In the genomic region with DNA sequence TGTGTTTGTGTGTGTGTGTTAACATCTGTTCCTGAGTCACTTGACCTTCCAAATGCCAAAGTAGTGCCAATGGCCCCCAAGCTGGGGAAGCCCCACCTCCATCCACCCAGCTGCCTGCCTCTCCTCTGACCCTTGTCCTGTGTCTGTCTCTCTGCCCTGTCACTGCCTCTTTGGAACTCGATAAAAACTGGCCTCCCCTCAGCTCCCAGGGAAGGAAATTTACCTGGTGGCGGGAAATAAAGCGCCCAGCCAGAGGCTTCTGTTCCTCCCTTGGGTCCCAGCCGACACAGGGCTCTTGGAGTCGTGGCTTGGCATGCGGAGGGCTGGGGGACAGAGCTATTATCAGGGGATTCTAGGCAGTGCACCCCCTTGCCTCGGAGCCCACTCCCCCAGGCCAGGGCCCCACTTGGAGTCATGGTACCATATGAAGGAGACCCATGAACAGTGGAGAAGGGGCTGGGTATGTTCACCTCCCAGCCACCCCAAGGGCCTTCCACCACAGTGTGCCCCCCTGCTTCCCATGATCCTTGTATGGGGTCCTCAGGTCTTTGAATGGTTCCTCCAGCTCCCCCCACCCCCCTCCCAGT, we compare ENCODE assay signal across 25 cellular contexts. TPM values are rescaled to one million over a fixed set of nuclear protein-coding genes. Genes with fewer than 3 reads are reported as not detected.
A peak's percentile ranks its signal among the peaks of the same experiment; 100 is the strongest.
DNase-seq lines count a peak whose midpoint lies in the region; ATAC-seq, FAIRE-seq and TF ChIP-seq lines count a peak whose summit lies in the region.
"Had no signal": no experiment of that assay in that cellular context is flagged by ENCODE, and none has a peak within 500 bp of the region (broad histone marks: within the 10 kb centered on the region; RNA-seq: fewer than 3 reads in every experiment).

No MANE protein-coding gene starts in this region.

- H3K23me2 ChIP-seq in H1 (ENCODE audit: low read depth, low read length), result peaks cover 6% of the 10 kb centered on the region; the same call in 1 of the 2 replicates

- no peak overlapping the region for H2BK12ac ChIP-seq in H1 (ENCODE audit: low read depth, low read length)

- intact Hi-C loops in sigmoid colon (cut with DNase I), result no loop called here

- no peak overlapping the region for H2BK120ac ChIP-seq in H1 (replicated peaks; ENCODE audit: low read depth, low read length)

- no peak overlapping the region for H3K4me3 ChIP-seq in H1 (ENCODE audit: extremely low read depth in 1 of 4, insufficient read depth in 2 of 4, low read depth in 3 of 4, low read length in 4 of 4)
- H3K4me3 ChIP-seq in neural cell (ENCODE audit: low read length), result peak overlapping the region; percentile 99
- no peak overlapping the region for H3K4me3 ChIP-seq in sigmoid colon
- no peak overlapping the region for H3K4me3 ChIP-seq in small intestine (ENCODE audit: low read depth in 1 of 2, low read length in 2 of 2)
- H3K4me3 ChIP-seq: GM23248, HAP-1, SJCRH30 had no signal

- peaks cover 3 to 26% (median 13%) of the 10 kb centered on the region in 4 experiments for H3K4me1 ChIP-seq in H1 (replicated peaks in 1 of 4; ENCODE audit: control insufficient read depth in 3 of 4, insufficient read depth in 4 of 4, low read length in 3 of 4)
- H3K4me1 ChIP-seq in sigmoid colon, result peaks cover 0 to 9% (median 6%) of the 10 kb centered on the region in 4 donors
- no peaks in the 10 kb centered on the region for H3K4me1 ChIP-seq in small intestine (ENCODE audit: control insufficient read depth in 2 of 2, insufficient read depth in 1 of 2, low read depth in 1 of 2, low read length in 1 of 2)
- H3K4me1 ChIP-seq: HAP-1, SJCRH30 had no signal

- H3K79me2 ChIP-seq in H1 (ENCODE audit: control insufficient read depth in 1 of 2, insufficient read depth in 2 of 2, low read length in 2 of 2) (no peaks in the 10 kb centered on the region), neural cell (replicated peaks; ENCODE audit: insufficient read depth, low read length) (peaks cover 37% of the 10 kb centered on the region)

- no peaks in the 10 kb centered on the region for H3K9me3 Mint-ChIP-seq in activated naive CD4-positive, alpha-beta T cell treated with anti-CD3 and anti-CD28 coated beads, Interleukin-2, amount 10 ng/mL, durations not matched to agents 7 days and 5 days
- H3K9me3 Mint-ChIP-seq: HFFc6 had no signal

- H3K56ac ChIP-seq in H1 (replicated peaks; ENCODE audit: insufficient read length, low read depth, low read length), result no peak overlapping the region

- H3K27ac Mint-ChIP-seq in activated naive CD4-positive, alpha-beta T cell treated with anti-CD3 and anti-CD28 coated beads, Interleukin-2, amount 10 ng/mL, durations not matched to agents 7 days and 5 days, result no peak overlapping the region
- H3K27ac Mint-ChIP-seq: HFFc6, IgD-negative memory B cell had no signal

- TF ChIP-seq RAD21 in H1 (IDR thresholded peaks at IDR 0.05 in 1 of 2, conservative IDR thresholded peaks at IDR 0.05 in 1 of 2; ENCODE audit: low read depth in 2 of 2, low read length in 2 of 2), result no peak
- no peak for TF ChIP-seq RAD21 in neural cell (conservative IDR thresholded peaks at IDR 0.05)

- H4K20me1 ChIP-seq in H1 (replicated peaks in 1 of 2; ENCODE audit: control insufficient read depth in 1 of 2, insufficient read depth in 2 of 2, low read length in 2 of 2), result peaks cover 6 to 11% of the 10 kb centered on the region in 2 experiments
- peaks cover 3% of the 10 kb centered on the region for H4K20me1 ChIP-seq in neural cell (ENCODE audit: insufficient read depth)

- no peak overlapping the region for H2BK15ac ChIP-seq in H1 (ENCODE audit: low read length)

- no peak overlapping the region for H2BK5ac ChIP-seq in H1 (ENCODE audit: low read depth, low read length)

- H3K4me2 ChIP-seq in H1 (ENCODE audit: insufficient read depth in 1 of 2, low read depth in 2 of 2, low read length in 2 of 2) (no peak overlapping the region), neural cell (ENCODE audit: low read length) (no peak overlapping the region)
- H3K4me2 ChIP-seq: KMS-11 had no signal

- no peak overlapping the region for H2AFZ ChIP-seq in H1 (ENCODE audit: low read length)
- no peak overlapping the region for H2AFZ ChIP-seq in neural cell (ENCODE audit: low read depth, low read length)
- H2AFZ ChIP-seq: GM23248 had no signal

- H3K9me3 ChIP-seq in H1 (ENCODE audit: insufficient read depth in 2 of 2, low read depth in 1 of 2, low read length in 1 of 2) (peaks cover 0 to 9% of the 10 kb centered on the region in 2 experiments; a peak in 2 of 4 replicates), neural cell (ENCODE audit: low read length) (no peaks in the 10 kb centered on the region), sigmoid colon (no peaks in the 10 kb centered on the region), small intestine (ENCODE audit: control insufficient read depth, low read depth) (no peaks in the 10 kb centered on the region)
- H3K9me3 ChIP-seq: HAP-1, SJCRH30 had no signal

- H3K27me3 ChIP-seq in H1 (replicated peaks in 1 of 4; ENCODE audit: control insufficient read depth in 3 of 4, extremely low read depth in 1 of 4, insufficient read depth in 3 of 4, low read length in 3 of 4), result peaks cover 16 to 35% (median 32%) of the 10 kb centered on the region in 4 experiments
- H3K27me3 ChIP-seq in neural cell (ENCODE audit: insufficient read depth, low read depth, low read length), result no peaks in the 10 kb centered on the region
- H3K27me3 ChIP-seq in sigmoid colon, result peaks cover 31 to 66% (median 57%) of the 10 kb centered on the region in 3 donors
- H3K27me3 ChIP-seq in small intestine (ENCODE audit: control insufficient read depth in 2 of 2, insufficient read depth in 2 of 2, low read length in 2 of 2), result peaks cover 8 to 31% of the 10 kb centered on the region in 2 donors
- H3K27me3 ChIP-seq: SJCRH30 had no signal

- H3K9ac ChIP-seq in H1 (replicated peaks in 1 of 4; ENCODE audit: extremely low read depth in 1 of 4, low read depth in 3 of 4, low read length in 3 of 4) (no peak overlapping the region), neural cell (ENCODE audit: low read length) (no peak overlapping the region)
- H3K9ac ChIP-seq: GM23248, KMS-11 had no signal

- no peak overlapping the region for H4K91ac ChIP-seq in H1 (replicated peaks; ENCODE audit: insufficient read length, low read length)

- FAIRE-seq in H1 (lab: Jason Lieb, UNC) (no peak), small intestine (lab: Jason Lieb, UNC) (no peak)
- FAIRE-seq: GM12892 had no signal

- H4K5ac ChIP-seq in H1 (ENCODE audit: insufficient read length, low read depth, low read length), result no peak overlapping the region

- peak; percentile 1 for DNase-seq in activated naive CD4-positive, alpha-beta T cell treated with anti-CD3 and anti-CD28 coated beads, Interleukin-2, amount 10 ng/mL, durations not matched to agents 7 days and 5 days
- no peak for DNase-seq in activated naive CD4-positive, alpha-beta T cell treated with anti-CD3 and anti-CD28 coated beads, Interleukin-2, amount 50 U/mL, for 16 hours
- DNase-seq in H1 (ENCODE audit: low read depth in 1 of 2, low spot score in 2 of 2), result no peak
- peak; percentile 57 for DNase-seq in sigmoid colon
- no peak for DNase-seq in small intestine
- no peak for DNase-seq in substantia nigra (lab: John Stamatoyannopoulos, UW)
- DNase-seq: Calu3; DMS79 treated with DMSO at 0.1 percent for 48 hours; GM23248; HFFc6; MM.1S; NCI-H2029; NCI-H446 treated with DMSO at 0.1 percent for 48 hours; NCI-H82; NK-92 treated with Interleukin-12 subunit alpha and Interleukin-12 subunit beta, amount 100 ng/mL, for 24 hours; PC-3; SJCRH30 had no signal

- TF ChIP-seq EP300 in H1 (IDR thresholded peaks at IDR 0.05; ENCODE audit: borderline replicate concordance in 1 of 2, low read depth in 2 of 2, low read length in 2 of 2), result no peak
- no peak for TF ChIP-seq EP300 in neural cell (conservative IDR thresholded peaks at IDR 0.05; ENCODE audit: poor library complexity, severe bottlenecking)
- no peak for TF ChIP-seq EP300 in sigmoid colon (IDR thresholded peaks at IDR 0.05)

- H3K4ac ChIP-seq in H1 (replicated peaks; ENCODE audit: insufficient read length, low read depth, low read length), result no peak overlapping the region

- POLR2A ChIA-PET in H1 (lab: Charles Lee; ENCODE audit: partially characterized antibody), result no interaction called here

- H3F3A ChIP-seq in neural cell (ENCODE audit: insufficient read depth, low read length, poor library complexity, severe bottlenecking), result no peaks in the 10 kb centered on the region

- CTCF ChIA-PET in activated naive CD4-positive, alpha-beta T cell treated with anti-CD3 and anti-CD28 coated beads, Interleukin-2, amount 10 ng/mL, durations not matched to agents 7 days and 5 days (lab: Charles Lee), result interaction anchor here (1.7 kb wide), 1 partner anchor 10 kb away, joined by 8 read pairs; no protein-coding TSS in a partner anchor
- CTCF ChIA-PET in H1 (lab: Charles Lee; ENCODE audit: partially characterized antibody), result interaction anchor here (0.6 to 16.5 kb wide), 13 partner anchors 7 to 1023 kb away, joined by 3 to 290 read pairs (median 5); partner anchors contain the start of genes KCNC1 and MYOD1

- no peak for TF ChIP-seq POLR2A in H1 (IDR thresholded peaks at IDR 0.05; ENCODE audit: control extremely low read depth in 1 of 2, low read depth in 2 of 2, low read length in 2 of 2)
- TF ChIP-seq POLR2A in sigmoid colon (IDR thresholded peaks at IDR 0.05), result no peak

- no peak overlapping the region for H2BK20ac ChIP-seq in H1 (ENCODE audit: low read length)

- H3K18ac ChIP-seq in H1 (ENCODE audit: extremely low read depth, low read length), result no peak overlapping the region; the same call in 1 of the 2 replicates

- TF ChIP-seq CTCF in H1 (IDR thresholded peaks at IDR 0.05; ENCODE audit: control extremely low read depth in 1 of 3, insufficient read depth in 1 of 3, low read depth in 1 of 3, low read length in 3 of 3), result no peak
- TF ChIP-seq CTCF in neural cell (IDR thresholded peaks at IDR 0.05; ENCODE audit: poor library complexity, severe bottlenecking), result no peak
- TF ChIP-seq CTCF in sigmoid colon (IDR thresholded peaks at IDR 0.05), result no peak

- H3K36me3 ChIP-seq in H1 (ENCODE audit: control insufficient read depth in 2 of 4, insufficient read depth in 4 of 4, low read length in 3 of 4), result peaks cover 0 to 10% (median 0%) of the 10 kb centered on the region in 4 experiments; a peak in 1 of 8 replicates
- H3K36me3 ChIP-seq in neural cell (ENCODE audit: insufficient read depth, low read length), result no peaks in the 10 kb centered on the region
- no peaks in the 10 kb centered on the region for H3K36me3 ChIP-seq in sigmoid colon
- H3K36me3 ChIP-seq in small intestine (ENCODE audit: control insufficient read depth in 2 of 2, insufficient read depth in 2 of 2, low read length in 2 of 2), result no peaks in the 10 kb centered on the region
- H3K36me3 ChIP-seq: HAP-1, SJCRH30 had no signal

- peaks cover 2% of the 10 kb centered on the region for H3K4me1 Mint-ChIP-seq in activated naive CD4-positive, alpha-beta T cell treated with anti-CD3 and anti-CD28 coated beads, Interleukin-2, amount 10 ng/mL, durations not matched to agents 7 days and 5 days

- 85% methylated on average over 7 of the region's 7 CpGs; no CpG with 5 or more reads in 1 of the 2 experiments for WGBS in H1 (ENCODE audit: extremely low coverage in 1 of 2, insufficient coverage in 1 of 2, insufficient read length in 1 of 2, insufficient replicate concordance in 2 of 2, low coverage in 1 of 2, low lambda C conversion rate in 2 of 2, missing lambda C conversion rate in 1 of 2), 2 experiments
- 57 to 68% methylated on average over 7 of the region's 7 CpGs for WGBS in sigmoid colon, 2 donors
- 35 to 59% (median 45%) methylated on average over 7 of the region's 7 CpGs for WGBS in small intestine, 3 donors

- no peaks in the 10 kb centered on the region for H3K79me1 ChIP-seq in H1 (ENCODE audit: low read depth, low read length)

- H3K36me3 Mint-ChIP-seq in activated naive CD4-positive, alpha-beta T cell treated with anti-CD3 and anti-CD28 coated beads, Interleukin-2, amount 10 ng/mL, durations not matched to agents 7 days and 5 days, result no peaks in the 10 kb centered on the region
- H3K36me3 Mint-ChIP-seq: IgD-negative memory B cell had no signal

- H3K27me3 Mint-ChIP-seq in activated naive CD4-positive, alpha-beta T cell treated with anti-CD3 and anti-CD28 coated beads, Interleukin-2, amount 10 ng/mL, durations not matched to agents 7 days and 5 days, result peaks cover 16% of the 10 kb centered on the region

- no peak overlapping the region for H4K8ac ChIP-seq in H1 (ENCODE audit: extremely low read depth, insufficient read depth, low read length)

- no peak overlapping the region for H3K14ac ChIP-seq in H1 (ENCODE audit: insufficient read length)

- H3K23ac ChIP-seq in H1 (ENCODE audit: insufficient read length), result no peak overlapping the region

- H2AK5ac ChIP-seq in H1 (ENCODE audit: low read depth, low read length), result 0 out of 2 replicates have a peak overlapping the region, but pooled peaks have one; percentile 39

- no peak overlapping the region for H3K4me3 Mint-ChIP-seq in activated naive CD4-positive, alpha-beta T cell treated with anti-CD3 and anti-CD28 coated beads, Interleukin-2, amount 10 ng/mL, durations not matched to agents 7 days and 5 days
- H3K4me3 Mint-ChIP-seq: HFFc6, IgD-negative memory B cell had no signal

- H3K9me2 ChIP-seq in neural cell (ENCODE audit: insufficient read depth, low read length), result no peaks in the 10 kb centered on the region

- H3K27ac ChIP-seq in H1 (ENCODE audit: low read depth, low read length), result no peak overlapping the region
- H3K27ac ChIP-seq in neural cell (ENCODE audit: low read length), result no peak overlapping the region
- H3K27ac ChIP-seq in sigmoid colon, result no peak overlapping the region
- no peak overlapping the region for H3K27ac ChIP-seq in small intestine (ENCODE audit: low read depth in 1 of 2, low read length in 1 of 2)
- H3K27ac ChIP-seq in substantia nigra (ENCODE audit: low read depth, low read length, poor library complexity, severe bottlenecking), result no peak overlapping the region
- H3K27ac ChIP-seq: GM23248, KMS-11, SJCRH30 had no signal

- ATAC-seq in GM18909 (IDR thresholded peaks at IDR 0.05; ENCODE audit: poor library complexity, unreplicated experiment), result no peak
- ATAC-seq: PC-3 had no signal

RNA-seq across cellular contexts. Expression of gene KCNC1, which starts 6.2 kb away (rescaled TPM):
- total RNA-seq in H1 (2021; fragmentation: NEBNext Ultra II Directional; extraction: Animal tissue kit (Norgen Biotek cat#: 25700)), result 0.19 and 0.26 TPM in 2 replicates
- polyA plus RNA-seq in H1 (2011; rRNA removed) (0.08 and 0.11 TPM in 2 replicates), neural cell (8.9 and 12.5 TPM in 2 replicates), sigmoid colon (under 1 TPM in 1 of 3 donors, not detected in 2; 0.42 TPM), small intestine (under 1 TPM in 1 of 3 donors, not detected in 2; 0.13 TPM)
- polyA plus RNA-seq in H1 (2011; cell fraction: cytosol; rRNA removed), result 0.13 TPM
- polyA plus RNA-seq in H1 (2011; cell fraction: nucleus; rRNA removed), result 0.17 TPM
- 0.16 to 0.52 TPM (median 0.34 TPM) in 4 replicates for polyA plus RNA-seq in H1 (2012, experiment 1 of 2)
- 0.22 TPM for polyA plus RNA-seq in H1 (2012, experiment 2 of 2)
- 0.04 TPM for polyA plus RNA-seq in H1 (2013, experiment 1 of 2)
- 0.04 TPM for polyA plus RNA-seq in H1 (2013, experiment 2 of 2)
- 0.09 and 0.49 TPM in 2 replicates for polyA minus RNA-seq in H1 (2011; rRNA and poly(A)+ RNA removed)
- polyA minus RNA-seq in H1 (2011; cell fraction: cytosol; rRNA and poly(A)+ RNA removed), result not detected
- 0.20 TPM for polyA minus RNA-seq in H1 (2011; cell fraction: nucleus; rRNA and poly(A)+ RNA removed)
- 20.7 and 24.7 TPM in 2 replicates for polyA minus RNA-seq in neural cell
- 1 to 10 TPM in 1 of 4 donors, under 1 TPM in 2, not detected in 1; 0.36 to 1.9 (median 0.54) TPM for total RNA-seq in sigmoid colon
- total RNA-seq: A172, GM23248, HFFc6, PC-3 had no signal
- polyA plus RNA-seq: BJ, GM23248 had no signal

RNA-seq across cellular contexts. Expression of gene MYOD1, which starts 21.4 kb away (rescaled TPM):
- not detected in 2 replicates for total RNA-seq in H1 (2021; fragmentation: NEBNext Ultra II Directional; extraction: Animal tissue kit (Norgen Biotek cat#: 25700))
- polyA plus RNA-seq in H1 (2011; rRNA removed) (0.06 TPM in 1 of 2 replicates, not detected in the other), neural cell (not detected in 2 replicates), sigmoid colon (not detected), small intestine (not detected)
- polyA plus RNA-seq in H1 (2011; cell fraction: cytosol; rRNA removed), result not detected
- not detected for polyA plus RNA-seq in H1 (2011; cell fraction: nucleus; rRNA removed)
- not detected in 4 replicates for polyA plus RNA-seq in H1 (2012, experiment 1 of 2)
- polyA plus RNA-seq in H1 (2012, experiment 2 of 2), result not detected
- not detected for polyA plus RNA-seq in H1 (2013, experiment 1 of 2)
- polyA plus RNA-seq in H1 (2013, experiment 2 of 2), result not detected
- not detected in 2 replicates for polyA minus RNA-seq in H1 (2011; rRNA and poly(A)+ RNA removed)
- not detected for polyA minus RNA-seq in H1 (2011; cell fraction: cytosol; rRNA and poly(A)+ RNA removed)
- polyA minus RNA-seq in H1 (2011; cell fraction: nucleus; rRNA and poly(A)+ RNA removed), result not detected
- not detected in 2 replicates for polyA minus RNA-seq in neural cell
- total RNA-seq in sigmoid colon, result not detected
- total RNA-seq: A172, Calu3, GM23248, HFFc6, PC-3 had no signal
- polyA plus RNA-seq: BJ, GM23248, IgD-negative memory B cell had no signal

Comparison
In these comparisons a context has a peak if more than half of its experiments do, and no peak if none do; other contexts are left out.
1. DNase-seq: peak in activated naive CD4-positive, alpha-beta T cell treated with anti-CD3 and anti-CD28 coated beads, Interleukin-2, amount 10 ng/mL, durations not matched to agents 7 days and 5 days (single experiment) and sigmoid colon (single experiment); none in activated naive CD4-positive, alpha-beta T cell treated with anti-CD3 and anti-CD28 coated beads, Interleukin-2, amount 50 U/mL, for 16 hours (single experiment), H1 (0 of 2), small intestine (single experiment) and substantia nigra (0 of 49).